24 cellular contexts compared by ENCODE assay signal in genomic region chr6:82277686-82278085, GRCh38. TPM values are rescaled to one million over a fixed set of nuclear protein-coding genes. Genes with fewer than 3 reads are reported as not detected.
DNase-seq lines count a peak whose midpoint lies in the region; ATAC-seq, FAIRE-seq and TF ChIP-seq lines count a peak whose summit lies in the region.
"Had no signal": no experiment of that assay in that cellular context is flagged by ENCODE, and none has a peak within 500 bp of the region (broad histone marks: within the 10 kb centered on the region; RNA-seq: fewer than 3 reads in every experiment).

No MANE protein-coding gene starts in this region.

- H3K9ac ChIP-seq in K562 (ENCODE audit: insufficient read depth in 1 of 2, low read depth in 2 of 2, low read length in 2 of 2) = no peak overlapping the region
- H3K9ac ChIP-seq: BLaER1 treated with 17β-estradiol and CSF1 and Interleukin-3, amounts not matched to agents 10 nM and 100 nM had no signal

- no peak overlapping the region for H3K4me2 ChIP-seq in K562 (ENCODE audit: insufficient read depth, low read length)
- H3K4me2 ChIP-seq: A549; BLaER1 treated with 17β-estradiol and CSF1 and Interleukin-3, amounts not matched to agents 10 nM and 100 nM; GM23338 had no signal

- H3K9me3 ChIP-seq in K562 (replicated peaks; ENCODE audit: control insufficient read depth, insufficient read depth, low read depth, low read length) (no peaks in the 10 kb centered on the region), prostate gland (no peaks in the 10 kb centered on the region)
- H3K9me3 ChIP-seq: A549; BE2C; BLaER1 treated with 17β-estradiol and CSF1 and Interleukin-3, amounts not matched to agents 10 nM and 100 nM had no signal

- H3K4me3 ChIP-seq in K562 (no peak overlapping the region), fibroblast of the aortic adventitia (ENCODE audit: low read depth, low read length) (no peak overlapping the region), prostate gland (no peak overlapping the region)
- H3K4me3 ChIP-seq: A549; BLaER1 treated with 17β-estradiol and CSF1 and Interleukin-3, amounts not matched to agents 10 nM and 100 nM; GM23338 had no signal

- in situ Hi-C loops in Caki2 (cut with HindIII; ENCODE audit: low pct_unique_long_range_greater_than_20kb, low sequenced_read_pairs) = no loop called here
- in situ Hi-C loops in K562 (cut with MboI) = no loop called here

- no peaks in the 10 kb centered on the region for H3K36me3 ChIP-seq in K562 (ENCODE audit: control insufficient read depth, insufficient read depth, low read length)
- H3K36me3 ChIP-seq in prostate gland = no peaks in the 10 kb centered on the region
- H3K36me3 ChIP-seq: BE2C; BLaER1 treated with 17β-estradiol and CSF1 and Interleukin-3, amounts not matched to agents 10 nM and 100 nM had no signal

- H3K9me1 ChIP-seq in K562 (ENCODE audit: control insufficient read depth, insufficient read depth, low read length) = no peaks in the 10 kb centered on the region

- TF ChIP-seq CTCF in K562 (IDR thresholded peaks at IDR 0.05 in 2 of 3, conservative IDR thresholded peaks at IDR 0.05 in 1 of 3; ENCODE audit: insufficient read depth in 2 of 3, low read depth in 1 of 3, low read length in 3 of 3) = no peak
- TF ChIP-seq CTCF in fibroblast of the aortic adventitia (IDR thresholded peaks at IDR 0.05; ENCODE audit: insufficient read depth, low read length) = no peak
- TF ChIP-seq CTCF in prostate gland (IDR thresholded peaks at IDR 0.05) = no peak

- H3K27ac ChIP-seq in K562 (ENCODE audit: extremely low read depth, low read depth, low read length) (no peak overlapping the region), prostate gland (no peak overlapping the region)
- H3K27ac ChIP-seq: A549; BLaER1 treated with 17β-estradiol and CSF1 and Interleukin-3, amounts not matched to agents 10 nM and 100 nM had no signal

- peak; percentile 10 for DNase-seq in Caki2 (ENCODE audit: low read depth)
- no peak for DNase-seq in K562 (ENCODE audit: extremely low read depth in 1 of 4, low spot score in 3 of 4)
- DNase-seq in fibroblast of the aortic adventitia (ENCODE audit: low read depth) = peak; percentile 11
- DNase-seq in kidney tubule cell (ENCODE audit: low spot score) = peak; percentile 34
- DNase-seq in prostate gland (ENCODE audit: low spot score) = no peak
- DNase-seq in DMS 273 (lab: John Stamatoyannopoulos, UW; ENCODE audit: unreplicated experiment) = no peak
- DNase-seq in NCI-H2081 (lab: John Stamatoyannopoulos, UW) = no peak
- DNase-seq: 8988T; ACHN; AML-193; BE2C; Calu3; CD4-positive, alpha-beta T cell; CD8-positive, alpha-beta memory T cell; DMS153; DMS79 treated with DMSO at 0.1 percent for 48 hours; GF-D8; H9 had no signal

- TF ChIP-seq POLR2A in K562 (conservative IDR thresholded peaks at IDR 0.05) = no peak
- no peak for TF ChIP-seq POLR2A in prostate gland (IDR thresholded peaks at IDR 0.05)

- H3K4me1 ChIP-seq in K562 (replicated peaks in 1 of 2; ENCODE audit: control insufficient read depth in 2 of 2, insufficient read depth in 2 of 2, low read length in 2 of 2) (no peaks in the 10 kb centered on the region), prostate gland (replicated peaks) (no peaks in the 10 kb centered on the region)
- H3K4me1 ChIP-seq: BE2C; BLaER1 treated with 17β-estradiol and CSF1 and Interleukin-3, amounts not matched to agents 10 nM and 100 nM had no signal

- ATAC-seq in K562 = no peak
- ATAC-seq: A549, GM23338, HCT116 had no signal

- TF ChIP-seq EP300 in K562 (IDR thresholded peaks at IDR 0.05; ENCODE audit: low read length) = no peak

- POLR2A ChIA-PET in K562 (lab: Yijun Ruan, JAX) = no interaction called here

- no peak overlapping the region for H2AFZ ChIP-seq in K562 (ENCODE audit: low read depth, low read length)
- H2AFZ ChIP-seq: GM23338 had no signal

- H3K79me2 ChIP-seq in K562 (ENCODE audit: control insufficient read depth, insufficient read depth, low read length) = no peaks in the 10 kb centered on the region

- H4K20me1 ChIP-seq in K562 (replicated peaks; ENCODE audit: control insufficient read depth, insufficient read depth, low read length) = no peaks in the 10 kb centered on the region
- H4K20me1 ChIP-seq: BLaER1 treated with 17β-estradiol and CSF1 and Interleukin-3, amounts not matched to agents 10 nM and 100 nM had no signal

- intact Hi-C loops in K562 (cut with micrococcal nuclease) (loop anchor here (10.0 kb wide), 2 partner anchors 937 to 1237 kb away; partner anchors contain the start of gene PRSS35), prostate gland (cut with DNase I) (no loop called here)

- CTCF ChIA-PET in K562 (lab: Yijun Ruan, JAX; ENCODE audit: low intra/inter-chr PET ratio) = no interaction called here

- no peak for TF ChIP-seq RAD21 in K562 (CRISPR knock-in tag; conservative IDR thresholded peaks at IDR 0.05 in 1 of 2, IDR thresholded peaks at IDR 0.05 in 1 of 2)

- no peaks in the 10 kb centered on the region for H3K27me3 ChIP-seq in K562 (ENCODE audit: control insufficient read depth in 2 of 2, insufficient read depth in 2 of 2, low read length in 2 of 2)
- H3K27me3 ChIP-seq in prostate gland (replicated peaks; ENCODE audit: insufficient read depth) = no peaks in the 10 kb centered on the region
- H3K27me3 ChIP-seq: BE2C; BLaER1 treated with 17β-estradiol and CSF1 and Interleukin-3, amounts not matched to agents 10 nM and 100 nM had no signal

- FAIRE-seq in K562 (lab: Jason Lieb, UNC) = no peak
- FAIRE-seq: A549, GM12891, GM18507 had no signal

- no TSS peak for BruUV-seq in K562 (replicated peaks; lab: Mats Ljungman, UMichigan)

TF ChIP-seq in K562, 482 proteins besides CTCF, POLR2A, EP300 and RAD21:
- TF ChIP-seq MAFG (tag; conservative IDR thresholded peaks at IDR 0.05) = peak; percentile 52
- 0 out of 2 replicates have a peak, but pooled peaks have one; percentile 30 for TF ChIP-seq FOSL1 (tag; conservative IDR thresholded peaks at IDR 0.05)
- no peak for TF ChIP-seq GTF2F1 (IDR thresholded peaks at IDR 0.05; ENCODE audit: low read depth, low read length)
- TF ChIP-seq ETV6 (IDR thresholded peaks at IDR 0.05; ENCODE audit: borderline replicate concordance in 1 of 2, low read depth in 2 of 2, low read length in 1 of 2) = no peak
- no peak for TF ChIP-seq ETV6 (CRISPR knock-in tag; IDR thresholded peaks at IDR 0.05; ENCODE audit: borderline replicate concordance)
- peak; percentile 21; the same call in 1 of the 2 replicates for TF ChIP-seq MAFF (IDR thresholded peaks at IDR 0.05; ENCODE audit: low read length)
- no peak for TF ChIP-seq ZNF174 (CRISPR knock-in tag; IDR thresholded peaks at IDR 0.05)
- TF ChIP-seq XRCC3 (IDR thresholded peaks at IDR 0.05) = no peak
- 0 out of 2 replicates have a peak, but pooled peaks have one; percentile 20 for TF ChIP-seq NFE2 (IDR thresholded peaks at IDR 0.05; ENCODE audit: low read depth)
- TF ChIP-seq, protein P1, sequence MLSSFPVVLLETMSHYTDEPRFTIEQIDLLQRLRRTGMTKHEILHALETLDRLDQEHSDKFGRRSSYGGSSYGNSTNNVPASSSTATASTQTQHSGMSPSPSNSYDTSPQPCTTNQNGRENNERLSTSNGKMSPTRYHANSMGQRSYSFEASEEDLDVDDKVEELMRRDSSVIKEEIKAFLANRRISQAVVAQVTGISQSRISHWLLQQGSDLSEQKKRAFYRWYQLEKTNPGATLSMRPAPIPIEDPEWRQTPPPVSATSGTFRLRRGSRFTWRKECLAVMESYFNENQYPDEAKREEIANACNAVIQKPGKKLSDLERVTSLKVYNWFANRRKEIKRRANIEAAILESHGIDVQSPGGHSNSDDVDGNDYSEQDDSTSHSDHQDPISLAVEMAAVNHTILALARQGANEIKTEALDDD (IDR thresholded peaks at IDR 0.05) = no peak
- no peak for TF ChIP-seq RBM39 (optimal IDR thresholded peaks at IDR 0.05; ENCODE audit: low read depth, low read length)

RNA-seq across cellular contexts. Expression of gene IBTK, which starts 30.1 kb away (rescaled TPM):
- 37.2 and 37.4 TPM in 2 replicates for total RNA-seq in Caki2 (2014; rRNA removed; shearing (Covaris generic); ENCODE audit: low replicate concordance)
- total RNA-seq in K562 (2011; cell fraction: chromatin; rRNA removed; ENCODE audit: low replicate concordance) = 28.6 and 102 TPM in 2 replicates
- 13.7 and 19.1 TPM in 2 replicates for total RNA-seq in K562 (2011; cell fraction: nucleolus; rRNA removed)
- total RNA-seq in K562 (2011; cell fraction: nucleoplasm; rRNA removed) = 31.2 and 36.9 TPM in 2 replicates
- total RNA-seq in K562 (2014; rRNA removed) (15.8 and 17.3 TPM in 2 replicates), K562 (2014; rRNA removed; fragmentation: Illumina TruSeq; extraction: Trizol) (33.9 and 40.4 TPM in 2 replicates), K562 (2015; rRNA removed; fragmentation: Illumina TruSeq; extraction: Trizol) (31.6 and 36.4 TPM in 2 replicates), K562 (2021) (22.2 and 22.9 TPM in 2 replicates), fibroblast of the aortic adventitia (ENCODE audit: low replicate concordance) (63.3 and 69.3 TPM in 2 replicates), prostate gland (10 to 100 TPM; 19.0 to 26.5 TPM)
- polyA plus RNA-seq in K562 (2011; rRNA removed) (18.3 and 25.6 TPM in 2 replicates), K562 (2014; fragmentation: Illumina TruSeq; extraction: Trizol) (19.8 and 21.8 TPM in 2 replicates), K562 (2014; fragmentation: Nextera tagmentation; extraction: Ambion mirVana) (10 to 100 TPM; 13.2 to 16.9 TPM), K562 (2014; rRNA removed) (13.3 and 15.9 TPM in 2 replicates)
- 3.0 and 5.8 TPM in 2 replicates for polyA plus RNA-seq in K562 (2011; cell fraction: cytosol; rRNA removed)
- polyA plus RNA-seq in K562 (2011; cell fraction: nucleus; rRNA removed) = 13.8 and 17.4 TPM in 2 replicates
- 12.8 and 14.0 TPM in 2 replicates for polyA plus RNA-seq in K562 (2012)
- polyA minus RNA-seq in K562 (2011; rRNA and poly(A)+ RNA removed) = 67.7 and 72.7 TPM in 2 replicates
- 17.6 and 20.9 TPM in 2 replicates for polyA minus RNA-seq in K562 (2011; cell fraction: cytosol; rRNA and poly(A)+ RNA removed)
- polyA minus RNA-seq in K562 (2011; cell fraction: nucleus; rRNA and poly(A)+ RNA removed) = 30.8 and 51.0 TPM in 2 replicates

Comparison
In these comparisons a context has a peak if more than half of its experiments do, and no peak if none do; other contexts are left out.
1. DNase-seq: peak in Caki2 (single experiment), fibroblast of the aortic adventitia (single experiment) and kidney tubule cell (single experiment); none in K562 (0 of 4), prostate gland (single experiment), DMS 273 (single experiment) and NCI-H2081 (0 of 2).